Comparison of ENCODE assay signal across 9 cellular contexts in genomic region chr2:113156278-113157107, GRCh38. TPM values are rescaled to one million over a fixed set of nuclear protein-coding genes. Genes with fewer than 3 reads are reported as not detected.
DNase-seq lines count a peak whose midpoint lies in the region; ATAC-seq and TF ChIP-seq lines count a peak whose summit lies in the region.
"Had no signal": no experiment of that assay in that cellular context is flagged by ENCODE, and none has a peak within 500 bp of the region (broad histone marks: within the 10 kb centered on the region; RNA-seq: fewer than 3 reads in every experiment).

No MANE protein-coding gene starts in this region.

- TF ChIP-seq CTCF in A673 (conservative IDR thresholded peaks at IDR 0.05; ENCODE audit: low read depth, low read length): no peak
- no peak for TF ChIP-seq CTCF in liver (IDR thresholded peaks at IDR 0.05; ENCODE audit: low read depth, low read length, missing input control)

- 26% methylated on average over 9 of the region's 9 CpGs for WGBS in liver

- no peaks in the 10 kb centered on the region for H3K9me3 Mint-ChIP-seq in activated T-helper 1 cell treated with anti-CD3 and anti-CD28 coated beads, Interleukin-12 subunit alpha, Interleukin-12 subunit beta, Interleukin-2, Interleukin-4 antibody, amounts not matched to agents 30 ng/mL and 10 ng/mL and 1 ng/mL, durations not matched to agents 14 hours and 24 hours and 36 hours

- peak overlapping the region; percentile 42 to 87 for H3K9ac ChIP-seq in liver (ENCODE audit: low read depth in 1 of 2, low read length in 2 of 2)

- DNase-seq in A673 (ENCODE audit: low spot score): no peak
- DNase-seq in H7: peak; percentile 69
- no peak for DNase-seq in activated T-helper 1 cell treated with anti-CD3 and anti-CD28 coated beads, Interleukin-12 subunit alpha, Interleukin-12 subunit beta, Interleukin-2, Interleukin-4 antibody, amounts not matched to agents 30 ng/mL and 10 ng/mL and 1 ng/mL, durations not matched to agents 14 hours and 24 hours and 36 hours (ENCODE audit: low spot score)
- no peak for DNase-seq in CD1c-positive myeloid dendritic cell (ENCODE audit: extremely low spot score)
- DNase-seq in HUDEP-2 (lab: John Stamatoyannopoulos, UW; ENCODE audit: unreplicated experiment in 76 of 76): no peak

- CTCF ChIA-PET in A673 (lab: Charles Lee): interaction anchor here (0.7 to 1.5 kb wide), 2 partner anchors 19 to 48 kb away, joined by 3 to 6 read pairs; no protein-coding TSS in a partner anchor

- no peak overlapping the region for H3K27ac ChIP-seq in A673 (ENCODE audit: low read depth, low read length, poor library complexity, severe bottlenecking)
- peak overlapping the region; percentile 77 to 85 for H3K27ac ChIP-seq in liver (ENCODE audit: low read depth in 1 of 2, low read length in 2 of 2)

- no peaks in the 10 kb centered on the region for H3K4me1 ChIP-seq in A673 (ENCODE audit: insufficient read depth, low read length, poor library complexity, severe bottlenecking)
- H3K4me1 ChIP-seq in liver (ENCODE audit: control insufficient read depth in 4 of 4, insufficient read depth in 4 of 4, low read length in 3 of 4): peaks cover 2 to 42% (median 22%) of the 10 kb centered on the region in 4 donors

- ATAC-seq in GM18867 (IDR thresholded peaks at IDR 0.05; ENCODE audit: unreplicated experiment): no peak
- ATAC-seq in HG02571 (IDR thresholded peaks at IDR 0.05; ENCODE audit: unreplicated experiment): no peak

- POLR2A ChIA-PET in A673 (lab: Charles Lee; ENCODE audit: low non-redundant PET): no interaction called here

- intact Hi-C loops in A673 (cut with micrococcal nuclease; ENCODE audit: unreplicated experiment): no loop called here
- intact Hi-C loops in activated T-helper 1 cell treated with anti-CD3 and anti-CD28 coated beads, Interleukin-12 subunit alpha, Interleukin-12 subunit beta, Interleukin-2, Interleukin-4 antibody, amounts not matched to agents 30 ng/mL and 10 ng/mL and 1 ng/mL, durations not matched to agents 14 hours and 24 hours and 36 hours (cut with micrococcal nuclease): loop anchor here (1.0 to 5.0 kb wide), 4 partner anchors 17 to 450 kb away; partner anchors contain the start of gene PSD4

- H3K4me3 Mint-ChIP-seq in activated T-helper 1 cell treated with anti-CD3 and anti-CD28 coated beads, Interleukin-12 subunit alpha, Interleukin-12 subunit beta, Interleukin-2, Interleukin-4 antibody, amounts not matched to agents 30 ng/mL and 10 ng/mL and 1 ng/mL, durations not matched to agents 14 hours and 24 hours and 36 hours: peak overlapping the region; percentile 72

- peak in 1 of 2 donors; percentile 48 for TF ChIP-seq RAD21 in liver (IDR thresholded peaks at IDR 0.05)

- H3K27me3 ChIP-seq in A673 (replicated peaks; ENCODE audit: insufficient read depth, low read depth, low read length, poor library complexity) (peaks cover 13% of the 10 kb centered on the region), H7 (ENCODE audit: control insufficient read depth, insufficient read depth, low read length) (peaks cover 14% of the 10 kb centered on the region), liver (ENCODE audit: control insufficient read depth in 4 of 4, insufficient read depth in 4 of 4, low read length in 3 of 4) (no peaks in the 10 kb centered on the region)

- peaks cover 3% of the 10 kb centered on the region for H3K27me3 Mint-ChIP-seq in activated T-helper 1 cell treated with anti-CD3 and anti-CD28 coated beads, Interleukin-12 subunit alpha, Interleukin-12 subunit beta, Interleukin-2, Interleukin-4 antibody, amounts not matched to agents 30 ng/mL and 10 ng/mL and 1 ng/mL, durations not matched to agents 14 hours and 24 hours and 36 hours (ENCODE audit: insufficient read depth)

- peak overlapping the region; percentile 55 for H3K27ac Mint-ChIP-seq in activated T-helper 1 cell treated with anti-CD3 and anti-CD28 coated beads, Interleukin-12 subunit alpha, Interleukin-12 subunit beta, Interleukin-2, Interleukin-4 antibody, amounts not matched to agents 30 ng/mL and 10 ng/mL and 1 ng/mL, durations not matched to agents 14 hours and 24 hours and 36 hours

- BruUV-seq in A673 (replicated peaks; lab: Mats Ljungman, UMichigan): no TSS peak

- no peaks in the 10 kb centered on the region for H3K36me3 Mint-ChIP-seq in activated T-helper 1 cell treated with anti-CD3 and anti-CD28 coated beads, Interleukin-12 subunit alpha, Interleukin-12 subunit beta, Interleukin-2, Interleukin-4 antibody, amounts not matched to agents 30 ng/mL and 10 ng/mL and 1 ng/mL, durations not matched to agents 14 hours and 24 hours and 36 hours (ENCODE audit: low read depth)

- H3K4me1 Mint-ChIP-seq in activated T-helper 1 cell treated with anti-CD3 and anti-CD28 coated beads, Interleukin-12 subunit alpha, Interleukin-12 subunit beta, Interleukin-2, Interleukin-4 antibody, amounts not matched to agents 30 ng/mL and 10 ng/mL and 1 ng/mL, durations not matched to agents 14 hours and 24 hours and 36 hours (ENCODE audit: low read depth): peaks cover 33% of the 10 kb centered on the region

- no peaks in the 10 kb centered on the region for H3K36me3 ChIP-seq in A673 (ENCODE audit: insufficient read depth, low read length, poor library complexity, severe bottlenecking)
- H3K36me3 ChIP-seq in H7 (replicated peaks; ENCODE audit: control insufficient read depth, insufficient read depth, low read length): no peaks in the 10 kb centered on the region
- H3K36me3 ChIP-seq in liver (ENCODE audit: control insufficient read depth in 4 of 4, insufficient read depth in 3 of 4, low read depth in 1 of 4, low read length in 3 of 4): no peaks in the 10 kb centered on the region

- H3K9me3 ChIP-seq in A673 (ENCODE audit: low read depth, low read length, poor library complexity, severe bottlenecking): no peaks in the 10 kb centered on the region
- no peaks in the 10 kb centered on the region for H3K9me3 ChIP-seq in liver (ENCODE audit: control insufficient read depth in 4 of 4, low read length in 3 of 4)

- peak overlapping the region; percentile 45 for H3K4me3 ChIP-seq in A673 (ENCODE audit: low read depth, low read length, poor library complexity, severe bottlenecking)
- H3K4me3 ChIP-seq in H7 (ENCODE audit: insufficient read depth, low read depth, low read length): peak overlapping the region; percentile 37
- H3K4me3 ChIP-seq in liver (ENCODE audit: low read depth in 1 of 3, low read length in 3 of 3): peak overlapping the region; percentile 31 to 96 (median 47)

TF ChIP-seq in liver, 16 proteins besides CTCF, POLR2A, EP300 and RAD21 (continues in another document):
- TF ChIP-seq HNF4G (IDR thresholded peaks at IDR 0.05) (peak; percentile 36), ZBTB33 (IDR thresholded peaks at IDR 0.05) (peak; percentile 40), REST (IDR thresholded peaks at IDR 0.05) (peak; percentile 89), SP1 (IDR thresholded peaks at IDR 0.05) (peak; percentile 90)
- TF ChIP-seq, protein P1, sequence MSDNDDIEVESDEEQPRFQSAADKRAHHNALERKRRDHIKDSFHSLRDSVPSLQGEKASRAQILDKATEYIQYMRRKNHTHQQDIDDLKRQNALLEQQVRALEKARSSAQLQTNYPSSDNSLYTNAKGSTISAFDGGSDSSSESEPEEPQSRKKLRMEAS (IDR thresholded peaks at IDR 0.05): peak; percentile 74

RNA-seq across cellular contexts. Expression of gene PSD4, which starts 17.3 kb away (rescaled TPM):
- 0.60 and 1.8 TPM in 2 replicates for total RNA-seq in A673 (2021)
- total RNA-seq in H7 (2014; rRNA removed; shearing (Covaris generic)): 1.5 and 1.9 TPM in 2 replicates
- 249 and 257 TPM in 2 replicates for total RNA-seq in activated T-helper 1 cell treated with anti-CD3 and anti-CD28 coated beads, Interleukin-12 subunit alpha, Interleukin-12 subunit beta, Interleukin-2, Interleukin-4 antibody, amounts not matched to agents 30 ng/mL and 10 ng/mL and 1 ng/mL, durations not matched to agents 14 hours and 24 hours and 36 hours
- total RNA-seq in liver: 10 to 100 TPM; 38.1 to 83.2 TPM
- polyA plus RNA-seq in liver: 10 to 100 TPM; 16.4 to 30.8 TPM

RNA-seq across cellular contexts. Expression of gene IL1RN, which starts 29.1 kb away (rescaled TPM):
- total RNA-seq in A673 (2021): not detected in 2 replicates
- not detected in 2 replicates for total RNA-seq in H7 (2014; rRNA removed; shearing (Covaris generic))
- 4.2 and 4.7 TPM in 2 replicates for total RNA-seq in activated T-helper 1 cell treated with anti-CD3 and anti-CD28 coated beads, Interleukin-12 subunit alpha, Interleukin-12 subunit beta, Interleukin-2, Interleukin-4 antibody, amounts not matched to agents 30 ng/mL and 10 ng/mL and 1 ng/mL, durations not matched to agents 14 hours and 24 hours and 36 hours
- 10 to 100 TPM in 1 of 2 donors, 1 to 10 TPM in 1; 3.9 to 23.1 TPM for total RNA-seq in liver
- polyA plus RNA-seq in liver: 100 to 1,000 TPM in 1 of 2 donors, 10 to 100 TPM in 1; 28.5 to 121 TPM
- total RNA-seq: dermis microvascular lymphatic vessel endothelial cell had no signal

Comparison
In these comparisons a context has a peak if more than half of its experiments do, and no peak if none do; other contexts are left out.
1. RNA of gene PSD4, which starts 17.3 kb away (total RNA-seq): 249 to 257 TPM in activated T-helper 1 cell treated with anti-CD3 and anti-CD28 coated beads, Interleukin-12 subunit alpha, Interleukin-12 subunit beta, Interleukin-2, Interleukin-4 antibody, amounts not matched to agents 30 ng/mL and 10 ng/mL and 1 ng/mL, durations not matched to agents 14 hours and 24 hours and 36 hours and 38.1 to 83.2 TPM in liver; 1.5 to 1.9 TPM in H7 and 0.60 to 1.8 TPM in A673; every median in the first group is over 10 times any median in the second.
2. Peak in every context shown above with its lines, with median percentiles within 50 percentile points of each other: H3K4me3 ChIP-seq.